Comparison of ENCODE assay signal across 15 cellular contexts in genomic region chr3:136954980-136955780, GRCh38. TPM values are rescaled to one million over a fixed set of nuclear protein-coding genes. Genes with fewer than 3 reads are reported as not detected.
DNase-seq lines count a peak whose midpoint lies in the region; ATAC-seq and TF ChIP-seq lines count a peak whose summit lies in the region.
"Had no signal": no experiment of that assay in that cellular context is flagged by ENCODE, and none has a peak within 500 bp of the region (broad histone marks: within the 10 kb centered on the region; RNA-seq: fewer than 3 reads in every experiment).

No MANE protein-coding gene starts in this region.

- no peak overlapping the region for H3K4me2 ChIP-seq in mesendoderm (ENCODE audit: low read length)

- H3K27me3 ChIP-seq in ACC112 (ENCODE audit: insufficient read depth, low read length) (no peaks in the 10 kb centered on the region), mesendoderm (ENCODE audit: insufficient read depth, low read length, poor library complexity) (no peaks in the 10 kb centered on the region), vagina (no peaks in the 10 kb centered on the region)
- H3K27me3 ChIP-seq: BE2C, spleen had no signal

- peaks cover 5% of the 10 kb centered on the region for H3K4me1 Mint-ChIP-seq in activated CD4-positive, alpha-beta T cell treated with anti-CD3 and anti-CD28 coated beads for 36 hours
- H3K4me1 Mint-ChIP-seq: nephron had no signal

- no peaks in the 10 kb centered on the region for H3K36me3 Mint-ChIP-seq in activated CD4-positive, alpha-beta T cell treated with anti-CD3 and anti-CD28 coated beads for 36 hours (ENCODE audit: low read depth)

- TF ChIP-seq POLR2A in vagina (IDR thresholded peaks at IDR 0.05) = no peak

- no peak overlapping the region for H2BK5ac ChIP-seq in mesendoderm (ENCODE audit: low read length)

- 0 out of 2 replicates have a peak, but pooled peaks cover 6% of the 10 kb centered on the region for H3K36me3 ChIP-seq in ACC112 (ENCODE audit: insufficient read depth, low read length)
- H3K36me3 ChIP-seq in HEK293 (ENCODE audit: control insufficient read depth in 2 of 2, insufficient read depth in 1 of 2, low read length in 2 of 2) = no peaks in the 10 kb centered on the region
- no peaks in the 10 kb centered on the region for H3K36me3 ChIP-seq in mesendoderm (ENCODE audit: control insufficient read depth, insufficient read depth, low read length)
- H3K36me3 ChIP-seq in vagina = no peaks in the 10 kb centered on the region
- H3K36me3 ChIP-seq: spleen had no signal

- WGBS in mesendoderm (ENCODE audit: extremely low coverage, insufficient coverage, low lambda C conversion rate) = no CpG with 5 or more reads among the region's 4 CpGs

- H3K4me3 ChIP-seq in ACC112 (ENCODE audit: low read depth, low read length) (peak overlapping the region; percentile 30; the same call in 1 of the 2 replicates), HEK293 (ENCODE audit: low read depth, low read length) (no peak overlapping the region), mesendoderm (ENCODE audit: low read length) (no peak overlapping the region), vagina (no peak overlapping the region)
- H3K4me3 ChIP-seq: spleen had no signal

- H4K8ac ChIP-seq in mesendoderm (ENCODE audit: low read depth, low read length) = no peak overlapping the region

- H3K79me1 ChIP-seq in mesendoderm (ENCODE audit: low read length) = no peaks in the 10 kb centered on the region

- H3K9me3 Mint-ChIP-seq in activated CD4-positive, alpha-beta T cell treated with anti-CD3 and anti-CD28 coated beads for 36 hours (ENCODE audit: low read depth) = no peaks in the 10 kb centered on the region
- H3K9me3 Mint-ChIP-seq: activated CD8-positive, alpha-beta T cell treated with anti-CD3 and anti-CD28 coated beads for 36 hours; activated naive CD4-positive, alpha-beta T cell treated with anti-CD3 and anti-CD28 coated beads for 36 hours; nephron; T-helper 2 cell treated with Interferon-gamma antibody and Interleukin-4, amounts not matched to agents 5 μg/mL and 100 μg/mL, for 36 hours had no signal

- no peak overlapping the region for H3K9ac ChIP-seq in mesendoderm (ENCODE audit: low read length)

- peak; percentile 58 for DNase-seq in astrocyte of the hippocampus (ENCODE audit: low read depth, low spot score)
- DNase-seq in mesendoderm = peak; percentile 49
- no peak for DNase-seq in NCI-H1694 (lab: John Stamatoyannopoulos, UW)
- DNase-seq in activated CD4-positive, alpha-beta T cell treated with anti-CD3 and anti-CD28 coated beads for 36 hours = no peak
- no peak for DNase-seq in vagina (ENCODE audit: extremely low spot score in 2 of 2)
- DNase-seq: activated CD8-positive, alpha-beta T cell treated with anti-CD3 and anti-CD28 coated beads for 36 hours; activated naive CD4-positive, alpha-beta T cell treated with anti-CD3 and anti-CD28 coated beads for 36 hours; BE2C; NCI-H2081; spleen had no signal

- no peak overlapping the region for H2AK5ac ChIP-seq in mesendoderm (ENCODE audit: low read length)

- no peak overlapping the region for H3K56ac ChIP-seq in mesendoderm (ENCODE audit: low read length)

- no peak overlapping the region for H3K4ac ChIP-seq in mesendoderm (ENCODE audit: low read depth, low read length)

- H2BK15ac ChIP-seq in mesendoderm (replicated peaks; ENCODE audit: low read depth) = no peak overlapping the region

- no peak overlapping the region for H2BK120ac ChIP-seq in mesendoderm (ENCODE audit: low read depth, low read length)

- POLR2A ChIA-PET in HEK293 (lab: Yijun Ruan, JAX) = no interaction called here
- POLR2A ChIA-PET in activated CD4-positive, alpha-beta T cell treated with anti-CD3 and anti-CD28 coated beads for 36 hours (lab: Charles Lee) = no interaction called here

- H3K27me3 Mint-ChIP-seq in activated CD4-positive, alpha-beta T cell treated with anti-CD3 and anti-CD28 coated beads for 36 hours = no peaks in the 10 kb centered on the region
- H3K27me3 Mint-ChIP-seq: activated CD8-positive, alpha-beta T cell treated with anti-CD3 and anti-CD28 coated beads for 36 hours had no signal

- H3K23ac ChIP-seq in mesendoderm (ENCODE audit: low read length) = no peak overlapping the region

- H4K5ac ChIP-seq in mesendoderm (ENCODE audit: low read length) = no peak overlapping the region

- H3K79me2 ChIP-seq in ACC112 (ENCODE audit: control insufficient read depth, insufficient read depth, low read length, unreplicated experiment) = no peaks in the 10 kb centered on the region
- no peaks in the 10 kb centered on the region for H3K79me2 ChIP-seq in mesendoderm (ENCODE audit: control insufficient read depth, insufficient read depth, low read length)

- no peak overlapping the region for H3K27ac Mint-ChIP-seq in activated CD4-positive, alpha-beta T cell treated with anti-CD3 and anti-CD28 coated beads for 36 hours
- H3K27ac Mint-ChIP-seq: activated CD8-positive, alpha-beta T cell treated with anti-CD3 and anti-CD28 coated beads for 36 hours; activated naive CD4-positive, alpha-beta T cell treated with anti-CD3 and anti-CD28 coated beads for 36 hours; T-helper 2 cell treated with Interferon-gamma antibody and Interleukin-4, amounts not matched to agents 5 μg/mL and 100 μg/mL, for 36 hours had no signal

- H3K18ac ChIP-seq in mesendoderm (ENCODE audit: low read length) = no peak overlapping the region

- ATAC-seq in HG03196 (IDR thresholded peaks at IDR 0.05; ENCODE audit: unreplicated experiment) = no peak
- ATAC-seq in activated CD4-positive, alpha-beta T cell treated with anti-CD3 and anti-CD28 coated beads for 36 hours = no peak
- ATAC-seq: activated CD8-positive, alpha-beta T cell treated with anti-CD3 and anti-CD28 coated beads for 36 hours had no signal

- H2AFZ ChIP-seq in ACC112 (ENCODE audit: low read length, unreplicated experiment) = no peak overlapping the region

- H3K27ac ChIP-seq in ACC112 (ENCODE audit: low read depth, low read length) (peak overlapping the region; percentile 61), HEK293 (ENCODE audit: extremely low read depth, low read depth, low read length) (no peak overlapping the region), mesendoderm (ENCODE audit: low read depth, low read length) (no peak overlapping the region), vagina (no peak overlapping the region)

- no peaks in the 10 kb centered on the region for H3K9me3 ChIP-seq in HEK293 (ENCODE audit: control insufficient read depth, insufficient read depth, low read depth, low read length)
- H3K9me3 ChIP-seq in vagina = no peaks in the 10 kb centered on the region
- H3K9me3 ChIP-seq: BE2C, spleen had no signal

- TF ChIP-seq CTCF in HEK293 (tag by site-specific recombination; IDR thresholded peaks at IDR 0.05) (no peak), vagina (IDR thresholded peaks at IDR 0.05) (no peak)

- H3K4me3 Mint-ChIP-seq in activated CD4-positive, alpha-beta T cell treated with anti-CD3 and anti-CD28 coated beads for 36 hours = no peak overlapping the region
- H3K4me3 Mint-ChIP-seq: activated CD8-positive, alpha-beta T cell treated with anti-CD3 and anti-CD28 coated beads for 36 hours; activated naive CD4-positive, alpha-beta T cell treated with anti-CD3 and anti-CD28 coated beads for 36 hours; nephron; T-helper 2 cell treated with Interferon-gamma antibody and Interleukin-4, amounts not matched to agents 5 μg/mL and 100 μg/mL, for 36 hours had no signal

- intact Hi-C loops in activated CD4-positive, alpha-beta T cell treated with anti-CD3 and anti-CD28 coated beads for 36 hours (cut with DNase I, micrococcal nuclease) = no loop called here
- intact Hi-C loops in vagina (cut with DNase I) = no loop called here

- CTCF ChIA-PET in HEK293 (lab: Yijun Ruan, JAX) = interaction anchor here (0.7 to 1.0 kb wide), 3 partner anchors 12 to 203 kb away, joined by 3 to 4 read pairs (median 3); partner anchors contain the start of gene STAG1
- CTCF ChIA-PET in activated CD4-positive, alpha-beta T cell treated with anti-CD3 and anti-CD28 coated beads for 36 hours (lab: Charles Lee) = no interaction called here

- H3K4me1 ChIP-seq in ACC112 (ENCODE audit: control insufficient read depth, insufficient read depth, low read length, unreplicated experiment) (peaks cover 51% of the 10 kb centered on the region), HEK293 (ENCODE audit: control insufficient read depth, insufficient read depth, low read length) (no peaks in the 10 kb centered on the region), mesendoderm (ENCODE audit: control insufficient read depth, low read depth, low read length) (peaks cover 6% of the 10 kb centered on the region), vagina (peaks cover 42% of the 10 kb centered on the region)
- H3K4me1 ChIP-seq: BE2C had no signal

TF ChIP-seq in HEK293, 187 proteins besides CTCF, POLR2A, EP300 and RAD21 (continues in another document):
- TF ChIP-seq ZNF302 (tag by site-specific recombination; IDR thresholded peaks at IDR 0.05; ENCODE audit: low read depth) = no peak
- TF ChIP-seq PRDM10 (tag by site-specific recombination; IDR thresholded peaks at IDR 0.05) = peak; percentile 65
- TF ChIP-seq SP3 (tag by site-specific recombination; IDR thresholded peaks at IDR 0.05) = no peak

RNA-seq across cellular contexts. Expression of gene IL20RB, which starts 2.6 kb away (rescaled TPM):
- 1.3 TPM for polyA plus RNA-seq in mesendoderm (2013, experiment 1 of 2)
- 1.3 TPM for polyA plus RNA-seq in mesendoderm (2013, experiment 2 of 2)
- total RNA-seq in activated CD4-positive, alpha-beta T cell treated with anti-CD3 and anti-CD28 coated beads for 36 hours = 1 to 10 TPM in 1 of 2 experiments, under 1 TPM in 1; 0.93 to 1.1 TPM
- total RNA-seq in vagina = 67.3 TPM

Comparison
In these comparisons a context has a peak if more than half of its experiments do, and no peak if none do; other contexts are left out.
1. DNase-seq: peak in astrocyte of the hippocampus (single experiment) and mesendoderm (single experiment); none in NCI-H1694 (single experiment), activated CD4-positive, alpha-beta T cell treated with anti-CD3 and anti-CD28 coated beads for 36 hours (single experiment) and vagina (0 of 2).
2. RNA of gene IL20RB, which starts 2.6 kb away (total RNA-seq): 67.3 TPM in vagina (single experiment); 0.93 to 1.1 TPM in activated CD4-positive, alpha-beta T cell treated with anti-CD3 and anti-CD28 coated beads for 36 hours; every median in the first group is over 10 times any median in the second.